12 cellular contexts compared by ENCODE assay signal in the genomic region with DNA sequence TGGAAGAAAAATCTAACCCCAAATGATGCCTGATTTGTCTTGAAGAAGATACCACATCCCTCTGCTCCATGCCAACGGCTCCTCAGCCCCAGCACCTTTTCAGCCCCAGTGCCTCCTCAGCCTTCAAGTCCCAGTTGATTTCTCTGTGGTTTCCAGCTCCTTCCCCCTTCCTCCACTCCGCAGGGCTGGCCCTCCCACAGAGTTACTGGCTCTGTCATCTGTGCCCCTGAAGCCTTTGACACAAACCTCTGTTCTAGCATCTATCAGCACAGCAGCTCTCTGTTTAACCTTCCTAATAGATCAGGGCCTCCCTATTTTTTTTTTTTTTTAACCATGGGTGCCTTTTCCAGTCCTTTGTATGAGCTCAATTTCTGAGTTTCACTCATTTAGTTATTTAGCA.
A peak's percentile ranks its signal among the peaks of the same experiment; 100 is the strongest.
DNase-seq lines count a peak whose midpoint lies in the region; ATAC-seq lines count a peak whose summit lies in the region.
"Had no signal": no experiment of that assay in that cellular context is flagged by ENCODE, and none has a peak within 500 bp of the region (broad histone marks: within the 10 kb centered on the region; RNA-seq: fewer than 3 reads in every experiment).

No MANE protein-coding gene starts in this region.

- peak overlapping the region; percentile 72 for H3K27ac Mint-ChIP-seq in activated CD4-positive, alpha-beta T cell treated with anti-CD3 and anti-CD28 coated beads for 36 hours

- H3K9me3 Mint-ChIP-seq in activated CD4-positive, alpha-beta T cell treated with anti-CD3 and anti-CD28 coated beads for 36 hours (ENCODE audit: low read depth), result no peaks in the 10 kb centered on the region

- peaks cover 4% of the 10 kb centered on the region for H3K36me3 Mint-ChIP-seq in activated CD4-positive, alpha-beta T cell treated with anti-CD3 and anti-CD28 coated beads for 36 hours (ENCODE audit: low read depth)

- DNase-seq in activated CD4-positive, alpha-beta T cell treated with anti-CD3 and anti-CD28 coated beads for 36 hours, result peak; percentile 61
- no peak for DNase-seq in activated CD4-positive, alpha-beta T cell treated with anti-CD3 and anti-CD28 coated beads for 4 hours
- peak; percentile 63 to 64 for DNase-seq in activated T-cell treated with anti-CD3 and anti-CD28 coated beads, Interleukin-2, amount 50 U/mL, for 48 hours
- DNase-seq in stimulated activated CD4-positive, alpha-beta T cell treated with anti-CD3 and anti-CD28 coated beads, Interleukin-4, amount 100 ng/mL, for 24 hours, result peak; percentile 30
- no peak for DNase-seq in activated effector memory CD4-positive, alpha-beta T cell treated with anti-CD3 and anti-CD28 coated beads, Interleukin-2, amount 50 U/mL, for 16 hours
- DNase-seq: hypothalamus, NCI-H345, right cardiac atrium, RPMI8226 had no signal

- H3K4me1 Mint-ChIP-seq in activated CD4-positive, alpha-beta T cell treated with anti-CD3 and anti-CD28 coated beads for 36 hours, result peaks cover 58% of the 10 kb centered on the region

- intact Hi-C loops in activated CD4-positive, alpha-beta T cell treated with anti-CD3 and anti-CD28 coated beads for 36 hours (cut with DNase I, micrococcal nuclease), result no loop called here

- CTCF ChIA-PET in activated CD4-positive, alpha-beta T cell treated with anti-CD3 and anti-CD28 coated beads for 36 hours (lab: Charles Lee), result interaction anchor here (0.7 to 2.8 kb wide), 7 partner anchors 8 to 406 kb away, joined by 3 to 16 read pairs (median 4); no protein-coding TSS in a partner anchor

- ATAC-seq in activated CD4-positive, alpha-beta T cell treated with anti-CD3 and anti-CD28 coated beads for 36 hours, result peak; percentile 54
- ATAC-seq in HG03442 (IDR thresholded peaks at IDR 0.05; ENCODE audit: unreplicated experiment) (peak; percentile 40), GM19455 (IDR thresholded peaks at IDR 0.05; ENCODE audit: unreplicated experiment) (no peak), HG03175 (IDR thresholded peaks at IDR 0.05; ENCODE audit: unreplicated experiment) (no peak)
- ATAC-seq: right cardiac atrium had no signal

- H3K4me3 Mint-ChIP-seq in activated CD4-positive, alpha-beta T cell treated with anti-CD3 and anti-CD28 coated beads for 36 hours, result no peak overlapping the region

- H3K27me3 Mint-ChIP-seq in activated CD4-positive, alpha-beta T cell treated with anti-CD3 and anti-CD28 coated beads for 36 hours, result peaks cover 4% of the 10 kb centered on the region

- POLR2A ChIA-PET in activated CD4-positive, alpha-beta T cell treated with anti-CD3 and anti-CD28 coated beads for 36 hours (lab: Charles Lee), result interaction anchor here (0.6 kb wide), 1 partner anchor 65 kb away, joined by 3 read pairs; no protein-coding TSS in a partner anchor

Comparison
In these comparisons a context has a peak if more than half of its experiments do, and no peak if none do; other contexts are left out.
1. DNase-seq: peak in activated CD4-positive, alpha-beta T cell treated with anti-CD3 and anti-CD28 coated beads for 36 hours (single experiment), activated T-cell treated with anti-CD3 and anti-CD28 coated beads, Interleukin-2, amount 50 U/mL, for 48 hours (2 of 2) and stimulated activated CD4-positive, alpha-beta T cell treated with anti-CD3 and anti-CD28 coated beads, Interleukin-4, amount 100 ng/mL, for 24 hours (single experiment); none in activated CD4-positive, alpha-beta T cell treated with anti-CD3 and anti-CD28 coated beads for 4 hours (0 of 2) and activated effector memory CD4-positive, alpha-beta T cell treated with anti-CD3 and anti-CD28 coated beads, Interleukin-2, amount 50 U/mL, for 16 hours (single experiment).
2. ATAC-seq: peak in activated CD4-positive, alpha-beta T cell treated with anti-CD3 and anti-CD28 coated beads for 36 hours (single experiment) and HG03442 (single experiment); none in GM19455 (single experiment) and HG03175 (single experiment).